ENCODE assay signal across 19 cellular contexts in genomic region chr20:16537918-16538317, GRCh38. TPM values are rescaled to one million over a fixed set of nuclear protein-coding genes. Genes with fewer than 3 reads are reported as not detected.
DNase-seq lines count a peak whose midpoint lies in the region; ATAC-seq and TF ChIP-seq lines count a peak whose summit lies in the region.
"Had no signal": no experiment of that assay in that cellular context is flagged by ENCODE, and none has a peak within 500 bp of the region (broad histone marks: within the 10 kb centered on the region; RNA-seq: fewer than 3 reads in every experiment).

No MANE protein-coding gene starts in this region.

- no peak overlapping the region for H3K9ac ChIP-seq in mesenchymal stem cell (ENCODE audit: low read length)
- H3K9ac ChIP-seq: BLaER1 had no signal

- no peak overlapping the region for H2AFZ ChIP-seq in mesenchymal stem cell (ENCODE audit: low read depth, low read length)
- H2AFZ ChIP-seq: GM23338 had no signal

- no peak overlapping the region for H3K23ac ChIP-seq in mesenchymal stem cell (ENCODE audit: low read length in 2 of 2)

- no peak overlapping the region for H2BK120ac ChIP-seq in mesenchymal stem cell (ENCODE audit: low read depth, low read length)

- no peak overlapping the region for H4K8ac ChIP-seq in mesenchymal stem cell (ENCODE audit: low read length)

- H3K79me1 ChIP-seq in mesenchymal stem cell (replicated peaks; ENCODE audit: low read length, poor library complexity, severe bottlenecking), result peaks cover 30% of the 10 kb centered on the region

- H4K91ac ChIP-seq in mesenchymal stem cell (ENCODE audit: low read length), result peak overlapping the region; percentile 20

- no peak for TF ChIP-seq CTCF in epithelial cell of esophagus (IDR thresholded peaks at IDR 0.05; ENCODE audit: insufficient read depth, low read depth, low read length, missing control alignments)

- peak; percentile 60 for DNase-seq in NCI-H82 (lab: John Stamatoyannopoulos, UW)
- no peak for DNase-seq in NCI-H82 treated with DMSO at 0.1 percent for 48 hours (lab: John Stamatoyannopoulos, UW; ENCODE audit: unreplicated experiment)
- peak; percentile 53 for DNase-seq in epithelial cell of esophagus (ENCODE audit: low read depth)
- DNase-seq in mesenchymal stem cell, result no peak
- no peak for DNase-seq in T-helper 1 cell
- DNase-seq in activated gamma-delta T cell treated with Interleukin-2 at 50 U/mL for 16 hours, result no peak
- DNase-seq: AML-193; CD4-positive, alpha-beta memory T cell; DMS153; DMS79; GDM1; HCEC 1CT; IMR-90 had no signal

- 100% methylated on average over 1 of the region's 2 CpGs for WGBS in mesenchymal stem cell

- no peak overlapping the region for H3K18ac ChIP-seq in mesenchymal stem cell (ENCODE audit: low read depth in 1 of 2, low read length in 2 of 2)

- H3K4ac ChIP-seq in mesenchymal stem cell (ENCODE audit: low read depth in 1 of 2, low read length in 2 of 2), result no peak overlapping the region

- H3K4me2 ChIP-seq in mesenchymal stem cell (ENCODE audit: low read length, poor library complexity, severe bottlenecking), result no peak overlapping the region
- H3K4me2 ChIP-seq: A549, GM23338 had no signal

- H3K27ac ChIP-seq in mesenchymal stem cell (ENCODE audit: low read length, poor library complexity, severe bottlenecking), result no peak overlapping the region
- H3K27ac ChIP-seq: 22Rv1, A549, HL-60 had no signal

- no peak for ATAC-seq in HG03442 (IDR thresholded peaks at IDR 0.05; ENCODE audit: unreplicated experiment)
- ATAC-seq: A549, GM23338 had no signal

- no peak overlapping the region for H2AK5ac ChIP-seq in mesenchymal stem cell (ENCODE audit: low read length, severe bottlenecking)

- no peak overlapping the region for H2BK12ac ChIP-seq in mesenchymal stem cell (ENCODE audit: low read length in 2 of 2)

- H3K14ac ChIP-seq in mesenchymal stem cell (ENCODE audit: low read length in 2 of 2), result no peak overlapping the region

- H3K36me3 ChIP-seq in mesenchymal stem cell (ENCODE audit: control insufficient read depth in 1 of 2, insufficient read depth in 2 of 2, low read depth in 1 of 2, low read length in 2 of 2), result no peaks in the 10 kb centered on the region

- no peaks in the 10 kb centered on the region for H3K27me3 ChIP-seq in mesenchymal stem cell (ENCODE audit: control insufficient read depth in 1 of 2, insufficient read depth in 1 of 2, low read length in 2 of 2)
- H3K27me3 ChIP-seq: BLaER1 had no signal

- H2BK5ac ChIP-seq in mesenchymal stem cell (ENCODE audit: low read depth, low read length, poor library complexity, severe bottlenecking), result no peak overlapping the region

- H3K4me3 ChIP-seq in epithelial cell of esophagus (ENCODE audit: low read length) (no peak overlapping the region), mesenchymal stem cell (ENCODE audit: insufficient read depth in 1 of 2, low read depth in 1 of 2, low read length in 2 of 2) (no peak overlapping the region)
- H3K4me3 ChIP-seq: A549, BLaER1, GM23338 had no signal

- peaks cover 2% of the 10 kb centered on the region for H3K4me1 ChIP-seq in mesenchymal stem cell (ENCODE audit: control insufficient read depth, insufficient read depth, low read depth, low read length)

- no peak overlapping the region for H2BK15ac ChIP-seq in mesenchymal stem cell (ENCODE audit: low read depth, poor library complexity, severe bottlenecking)

- H3K9me3 ChIP-seq in mesenchymal stem cell (ENCODE audit: control insufficient read depth, low read length), result no peaks in the 10 kb centered on the region
- H3K9me3 ChIP-seq: A549 had no signal

RNA-seq across cellular contexts. Expression of gene KIF16B, which starts 35.3 kb away (rescaled TPM):
- 7.7 TPM for polyA plus RNA-seq in mesenchymal stem cell (2013, experiment 1 of 2)
- polyA plus RNA-seq in mesenchymal stem cell (2013, experiment 2 of 2), result 7.8 TPM

Comparison
In these comparisons a context has a peak if more than half of its experiments do, and no peak if none do; other contexts are left out.
1. DNase-seq: peak in NCI-H82 (single experiment) and epithelial cell of esophagus (single experiment); none in NCI-H82 treated with DMSO at 0.1 percent for 48 hours (single experiment), mesenchymal stem cell (single experiment), T-helper 1 cell (0 of 5) and activated gamma-delta T cell treated with Interleukin-2 at 50 U/mL for 16 hours (single experiment).